In the genomic region with DNA sequence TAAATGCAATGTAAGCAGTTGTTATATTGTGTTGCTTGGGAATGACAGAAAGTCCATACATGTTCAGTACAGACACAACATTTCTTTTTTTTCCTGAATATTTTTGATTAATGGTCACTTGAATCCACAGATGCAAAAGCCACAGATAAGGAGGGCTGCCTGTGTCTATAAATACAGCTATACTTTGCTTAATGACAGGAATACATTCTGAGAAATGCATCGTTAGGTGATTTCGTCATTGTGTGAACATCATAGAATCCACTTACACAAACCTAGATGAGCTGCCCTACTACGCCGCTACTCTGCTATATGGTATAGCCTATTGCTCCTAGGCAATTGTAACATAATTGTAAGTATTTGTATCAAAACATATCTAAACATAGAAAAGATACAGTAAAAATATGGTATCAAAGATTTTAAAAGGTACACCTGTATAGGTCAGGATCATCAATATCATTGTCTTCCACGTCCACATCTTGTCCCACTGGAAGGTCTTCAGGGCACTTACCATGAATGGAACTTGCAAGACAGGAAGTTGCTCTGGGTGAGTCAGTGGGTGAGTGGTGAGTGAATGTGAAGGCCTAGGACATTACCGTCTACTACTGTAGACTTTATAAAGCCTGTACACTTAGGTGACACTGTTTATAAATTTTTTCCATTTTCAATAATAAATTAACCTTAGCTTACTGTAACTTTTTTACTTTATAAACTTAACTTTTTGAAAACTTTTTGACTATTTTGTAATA, we compare ENCODE assay signal across 1 cellular context.
TF ChIP-seq lines count a peak whose summit lies in the region.

No MANE protein-coding gene starts in this region.

TF ChIP-seq in SK-N-SH treated with all-trans-retinoic acid at 6 μM for 48 hours, 23 proteins besides CTCF, POLR2A, EP300 and RAD21 (continued from another document):
- TF ChIP-seq, protein P1, sequence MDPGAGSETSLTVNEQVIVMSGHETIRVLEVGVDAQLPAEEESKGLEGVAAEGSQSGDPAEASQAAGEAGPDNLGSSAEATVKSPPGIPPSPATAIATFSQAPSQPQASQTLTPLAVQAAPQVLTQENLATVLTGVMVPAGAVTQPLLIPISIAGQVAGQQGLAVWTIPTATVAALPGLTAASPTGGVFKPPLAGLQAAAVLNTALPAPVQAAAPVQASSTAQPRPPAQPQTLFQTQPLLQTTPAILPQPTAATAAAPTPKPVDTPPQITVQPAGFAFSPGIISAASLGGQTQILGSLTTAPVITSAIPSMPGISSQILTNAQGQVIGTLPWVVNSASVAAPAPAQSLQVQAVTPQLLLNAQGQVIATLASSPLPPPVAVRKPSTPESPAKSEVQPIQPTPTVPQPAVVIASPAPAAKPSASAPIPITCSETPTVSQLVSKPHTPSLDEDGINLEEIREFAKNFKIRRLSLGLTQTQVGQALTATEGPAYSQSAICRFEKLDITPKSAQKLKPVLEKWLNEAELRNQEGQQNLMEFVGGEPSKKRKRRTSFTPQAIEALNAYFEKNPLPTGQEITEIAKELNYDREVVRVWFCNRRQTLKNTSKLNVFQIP (CRISPR knock-in tag; IDR thresholded peaks at IDR 0.05; ENCODE audit: borderline replicate concordance, low read depth) = no peak
- TF ChIP-seq RARB (CRISPR knock-in tag; IDR thresholded peaks at IDR 0.05) = no peak
TF ChIP-seq in SK-N-SH treated with all-trans-retinoic acid at 6 μM for 48 hours: peak in this region for 0.
